In the genomic region with DNA sequence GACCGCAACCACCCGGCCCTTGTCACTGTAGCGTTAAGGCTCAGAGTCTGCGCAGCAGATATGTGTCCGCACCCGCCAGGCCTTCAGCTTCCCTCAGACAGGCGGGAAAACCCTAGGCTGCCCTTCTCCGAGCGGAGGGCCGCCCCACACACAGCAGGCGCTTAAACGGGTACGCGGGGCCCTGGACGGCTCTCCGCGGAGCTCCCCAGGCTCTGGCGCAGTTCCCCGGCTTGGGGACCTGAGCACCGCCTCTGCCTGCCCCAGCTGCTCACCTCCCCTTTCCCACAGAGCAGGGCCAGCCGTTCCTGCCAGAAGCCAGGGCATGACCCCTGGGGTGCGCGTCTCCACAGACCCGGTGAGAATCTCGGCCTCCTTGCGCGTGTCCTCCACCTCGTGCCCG, we compare ENCODE assay signal across 1 cellular context.
TF ChIP-seq lines count a peak whose summit lies in the region.

No MANE protein-coding gene starts in this region.

TF ChIP-seq in GM23338, 12 proteins besides CTCF, POLR2A, EP300 and RAD21 (continued from another document):
- TF ChIP-seq, protein P1, sequence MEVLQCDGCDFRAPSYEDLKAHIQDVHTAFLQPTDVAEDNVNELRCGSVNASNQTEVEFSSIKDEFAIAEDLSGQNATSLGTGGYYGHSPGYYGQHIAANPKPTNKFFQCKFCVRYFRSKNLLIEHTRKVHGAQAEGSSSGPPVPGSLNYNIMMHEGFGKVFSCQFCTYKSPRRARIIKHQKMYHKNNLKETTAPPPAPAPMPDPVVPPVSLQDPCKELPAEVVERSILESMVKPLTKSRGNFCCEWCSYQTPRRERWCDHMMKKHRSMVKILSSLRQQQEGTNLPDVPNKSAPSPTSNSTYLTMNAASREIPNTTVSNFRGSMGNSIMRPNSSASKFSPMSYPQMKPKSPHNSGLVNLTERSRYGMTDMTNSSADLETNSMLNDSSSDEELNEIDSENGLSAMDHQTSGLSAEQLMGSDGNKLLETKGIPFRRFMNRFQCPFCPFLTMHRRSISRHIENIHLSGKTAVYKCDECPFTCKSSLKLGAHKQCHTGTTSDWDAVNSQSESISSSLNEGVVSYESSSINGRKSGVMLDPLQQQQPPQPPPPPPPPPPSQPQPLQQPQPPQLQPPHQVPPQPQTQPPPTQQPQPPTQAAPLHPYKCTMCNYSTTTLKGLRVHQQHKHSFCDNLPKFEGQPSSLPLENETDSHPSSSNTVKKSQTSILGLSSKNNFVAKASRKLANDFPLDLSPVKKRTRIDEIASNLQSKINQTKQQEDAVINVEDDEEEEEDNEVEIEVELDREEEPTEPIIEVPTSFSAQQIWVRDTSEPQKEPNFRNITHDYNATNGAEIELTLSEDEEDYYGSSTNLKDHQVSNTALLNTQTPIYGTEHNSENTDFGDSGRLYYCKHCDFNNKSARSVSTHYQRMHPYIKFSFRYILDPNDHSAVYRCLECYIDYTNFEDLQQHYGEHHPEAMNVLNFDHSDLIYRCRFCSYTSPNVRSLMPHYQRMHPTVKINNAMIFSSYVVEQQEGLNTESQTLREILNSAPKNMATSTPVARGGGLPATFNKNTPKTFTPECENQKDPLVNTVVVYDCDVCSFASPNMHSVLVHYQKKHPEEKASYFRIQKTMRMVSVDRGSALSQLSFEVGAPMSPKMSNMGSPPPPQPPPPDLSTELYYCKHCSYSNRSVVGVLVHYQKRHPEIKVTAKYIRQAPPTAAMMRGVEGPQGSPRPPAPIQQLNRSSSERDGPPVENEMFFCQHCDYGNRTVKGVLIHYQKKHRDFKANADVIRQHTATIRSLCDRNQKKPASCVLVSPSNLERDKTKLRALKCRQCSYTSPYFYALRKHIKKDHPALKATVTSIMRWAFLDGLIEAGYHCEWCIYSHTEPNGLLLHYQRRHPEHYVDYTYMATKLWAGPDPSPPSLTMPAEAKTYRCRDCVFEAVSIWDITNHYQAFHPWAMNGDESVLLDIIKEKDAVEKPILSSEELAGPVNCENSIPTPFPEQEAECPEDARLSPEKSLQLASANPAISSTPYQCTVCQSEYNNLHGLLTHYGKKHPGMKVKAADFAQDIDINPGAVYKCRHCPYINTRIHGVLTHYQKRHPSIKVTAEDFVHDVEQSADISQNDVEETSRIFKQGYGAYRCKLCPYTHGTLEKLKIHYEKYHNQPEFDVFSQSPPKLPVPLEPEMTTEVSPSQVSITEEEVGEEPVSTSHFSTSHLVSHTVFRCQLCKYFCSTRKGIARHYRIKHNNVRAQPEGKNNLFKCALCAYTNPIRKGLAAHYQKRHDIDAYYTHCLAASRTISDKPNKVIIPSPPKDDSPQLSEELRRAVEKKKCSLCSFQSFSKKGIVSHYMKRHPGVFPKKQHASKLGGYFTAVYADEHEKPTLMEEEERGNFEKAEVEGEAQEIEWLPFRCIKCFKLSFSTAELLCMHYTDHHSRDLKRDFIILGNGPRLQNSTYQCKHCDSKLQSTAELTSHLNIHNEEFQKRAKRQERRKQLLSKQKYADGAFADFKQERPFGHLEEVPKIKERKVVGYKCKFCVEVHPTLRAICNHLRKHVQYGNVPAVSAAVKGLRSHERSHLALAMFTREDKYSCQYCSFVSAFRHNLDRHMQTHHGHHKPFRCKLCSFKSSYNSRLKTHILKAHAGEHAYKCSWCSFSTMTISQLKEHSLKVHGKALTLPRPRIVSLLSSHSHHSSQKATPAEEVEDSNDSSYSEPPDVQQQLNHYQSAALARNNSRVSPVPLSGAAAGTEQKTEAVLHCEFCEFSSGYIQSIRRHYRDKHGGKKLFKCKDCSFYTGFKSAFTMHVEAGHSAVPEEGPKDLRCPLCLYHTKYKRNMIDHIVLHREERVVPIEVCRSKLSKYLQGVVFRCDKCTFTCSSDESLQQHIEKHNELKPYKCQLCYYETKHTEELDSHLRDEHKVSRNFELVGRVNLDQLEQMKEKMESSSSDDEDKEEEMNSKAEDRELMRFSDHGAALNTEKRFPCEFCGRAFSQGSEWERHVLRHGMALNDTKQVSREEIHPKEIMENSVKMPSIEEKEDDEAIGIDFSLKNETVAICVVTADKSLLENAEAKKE (CRISPR knock-in tag; IDR thresholded peaks at IDR 0.05): no peak
- TF ChIP-seq JUNB (IDR thresholded peaks at IDR 0.05; ENCODE audit: unreplicated experiment): no peak
- no peak for TF ChIP-seq ETS1 (IDR thresholded peaks at IDR 0.05)
- no peak for TF ChIP-seq POLR2AphosphoS5 (IDR thresholded peaks at IDR 0.05; ENCODE audit: low read depth)
